Comparison of ENCODE assay signal across 10 cellular contexts in genomic region chr15:48178612-48178931, GRCh38. TPM values are rescaled to one million over a fixed set of nuclear protein-coding genes. Genes with fewer than 3 reads are reported as not detected.
DNase-seq lines count a peak whose midpoint lies in the region; ATAC-seq and TF ChIP-seq lines count a peak whose summit lies in the region.
"Had no signal": no experiment of that assay in that cellular context is flagged by ENCODE, and none has a peak within 500 bp of the region (broad histone marks: within the 10 kb centered on the region; RNA-seq: fewer than 3 reads in every experiment).

No MANE protein-coding gene starts in this region.

- intact Hi-C loops in activated CD8-positive, alpha-beta T cell treated with anti-CD3 and anti-CD28 coated beads for 36 hours (cut with micrococcal nuclease), result no loop called here

- no peaks in the 10 kb centered on the region for H3K9me3 ChIP-seq in iPS-18c (ENCODE audit: control insufficient read depth, insufficient read depth, low read length)

- CTCF ChIA-PET in activated CD8-positive, alpha-beta T cell treated with anti-CD3 and anti-CD28 coated beads for 36 hours (lab: Charles Lee), result interaction anchor here (2.8 kb wide), 1 partner anchor 10 kb away, joined by 5 read pairs; no protein-coding TSS in a partner anchor

- no peak overlapping the region for H3K27ac Mint-ChIP-seq in activated CD8-positive, alpha-beta T cell treated with anti-CD3 and anti-CD28 coated beads for 36 hours
- H3K27ac Mint-ChIP-seq in stimulated activated naive CD8-positive, alpha-beta T cell treated with anti-CD3 and anti-CD28 coated beads, Interleukin-15, amount 100 ng/mL, for 72 hours, result no peak overlapping the region

- H3K36me3 Mint-ChIP-seq in activated CD8-positive, alpha-beta T cell treated with anti-CD3 and anti-CD28 coated beads for 36 hours (ENCODE audit: low read depth), result peaks cover 11% of the 10 kb centered on the region

- H3K4me3 Mint-ChIP-seq in activated CD8-positive, alpha-beta T cell treated with anti-CD3 and anti-CD28 coated beads for 36 hours, result peak overlapping the region; percentile 85
- H3K4me3 Mint-ChIP-seq in stimulated activated naive CD8-positive, alpha-beta T cell treated with anti-CD3 and anti-CD28 coated beads, Interleukin-15, amount 100 ng/mL, for 72 hours, result peak overlapping the region; percentile 35 to 82

- peak overlapping the region; percentile 79; the same call in 1 of the 2 replicates for H3K4me3 ChIP-seq in iPS-18c (ENCODE audit: insufficient read depth, low read depth, low read length)

- DNase-seq in NCI-H2227 treated with DMSO at 0.1 percent for 48 hours (lab: John Stamatoyannopoulos, UW) (peak; percentile 54), NCI-H2227 (lab: John Stamatoyannopoulos, UW; ENCODE audit: unreplicated experiment) (no peak), islet precursor cell (no peak), HCEC 1CT (no peak), SIG-M5 (lab: John Stamatoyannopoulos, UW) (no peak)
- DNase-seq in activated CD8-positive, alpha-beta T cell treated with anti-CD3 and anti-CD28 coated beads for 36 hours, result no peak
- no peak for DNase-seq in stimulated activated naive CD8-positive, alpha-beta T cell treated with anti-CD3 and anti-CD28 coated beads, Interleukin-15, amount 100 ng/mL, for 72 hours

- ATAC-seq in activated CD8-positive, alpha-beta T cell treated with anti-CD3 and anti-CD28 coated beads for 36 hours, result no peak
- no peak for ATAC-seq in stimulated activated naive CD8-positive, alpha-beta T cell treated with anti-CD3 and anti-CD28 coated beads, Interleukin-15, amount 100 ng/mL, for 72 hours

- POLR2A ChIA-PET in activated CD8-positive, alpha-beta T cell treated with anti-CD3 and anti-CD28 coated beads for 36 hours (lab: Charles Lee), result interaction anchor here (1.1 kb wide), 1 partner anchor 154 kb away, joined by 3 read pairs; no protein-coding TSS in a partner anchor

- no peak for TF ChIP-seq CTCF in activated CD8-positive, alpha-beta T cell treated with anti-CD3 and anti-CD28 coated beads for 36 hours (IDR thresholded peaks at IDR 0.05)

- H3K9me3 Mint-ChIP-seq in activated CD8-positive, alpha-beta T cell treated with anti-CD3 and anti-CD28 coated beads for 36 hours, result no peaks in the 10 kb centered on the region
- peaks cover 0 to 5% of the 10 kb centered on the region in 2 donors for H3K9me3 Mint-ChIP-seq in stimulated activated naive CD8-positive, alpha-beta T cell treated with anti-CD3 and anti-CD28 coated beads, Interleukin-15, amount 100 ng/mL, for 72 hours
- H3K9me3 Mint-ChIP-seq: T-helper 1 cell treated with Interleukin-12 subunit alpha and Interleukin-12 subunit beta and Interleukin-4 antibody, amounts not matched to agents 30 μg/mL and 1 μg/mL, for 36 hours had no signal

- H3K4me1 Mint-ChIP-seq in activated CD8-positive, alpha-beta T cell treated with anti-CD3 and anti-CD28 coated beads for 36 hours (ENCODE audit: low read depth), result peaks cover 24% of the 10 kb centered on the region
- peaks cover 10% of the 10 kb centered on the region for H3K4me1 Mint-ChIP-seq in stimulated activated naive CD8-positive, alpha-beta T cell treated with anti-CD3 and anti-CD28 coated beads, Interleukin-15, amount 100 ng/mL, for 72 hours

- peaks cover 14% of the 10 kb centered on the region for H3K27me3 Mint-ChIP-seq in activated CD8-positive, alpha-beta T cell treated with anti-CD3 and anti-CD28 coated beads for 36 hours
- peaks cover 16% of the 10 kb centered on the region for H3K27me3 Mint-ChIP-seq in stimulated activated naive CD8-positive, alpha-beta T cell treated with anti-CD3 and anti-CD28 coated beads, Interleukin-15, amount 100 ng/mL, for 72 hours

RNA-seq across cellular contexts. Expression of gene MYEF2, which starts 0.5 kb away (rescaled TPM):
- 10 to 100 TPM; 25.7 to 26.6 TPM for total RNA-seq in activated CD8-positive, alpha-beta T cell treated with anti-CD3 and anti-CD28 coated beads for 36 hours

RNA-seq across cellular contexts. Expression of gene CTXN2, which starts 12.9 kb away (rescaled TPM):
- not detected for total RNA-seq in activated CD8-positive, alpha-beta T cell treated with anti-CD3 and anti-CD28 coated beads for 36 hours
- total RNA-seq: subcutaneous adipose tissue had no signal

RNA-seq across cellular contexts. Expression of gene SLC12A1, which starts 27.5 kb away (rescaled TPM):
- not detected for total RNA-seq in activated CD8-positive, alpha-beta T cell treated with anti-CD3 and anti-CD28 coated beads for 36 hours
- total RNA-seq: subcutaneous adipose tissue had no signal

RNA-seq across cellular contexts. Expression of gene SLC24A5, which starts 57.8 kb away (rescaled TPM):
- total RNA-seq in activated CD8-positive, alpha-beta T cell treated with anti-CD3 and anti-CD28 coated beads for 36 hours, result not detected
- total RNA-seq: subcutaneous adipose tissue had no signal
